ENCODE assay signal across 9 cellular contexts in genomic region chrX:20382518-20383291, GRCh38.
A peak's percentile ranks its signal among the peaks of the same experiment; 100 is the strongest.
DNase-seq lines count a peak whose midpoint lies in the region; ATAC-seq lines count a peak whose summit lies in the region.
"Had no signal": no experiment of that assay in that cellular context is flagged by ENCODE, and none has a peak within 500 bp of the region (broad histone marks: within the 10 kb centered on the region; RNA-seq: fewer than 3 reads in every experiment).

No MANE protein-coding gene starts in this region.

- in situ Hi-C loops in ACHN (cut with HindIII; ENCODE audit: low pct_ligation_motif_present, low pct_unique_long_range_greater_than_20kb, low sequenced_read_pairs): no loop called here

- no peaks in the 10 kb centered on the region for H3K9me3 ChIP-seq in SJCRH30 (replicated peaks)

- H3K36me3 ChIP-seq in SJCRH30: no peaks in the 10 kb centered on the region

- no peaks in the 10 kb centered on the region for H3K27me3 ChIP-seq in SJCRH30

- DNase-seq in SJCRH30 (peak; percentile 35 to 66), kidney tubule cell (ENCODE audit: low spot score) (peak; percentile 32), mesenteric fat pad (ENCODE audit: low spot score) (no peak), NCI-H2081 treated with DMSO at 0.1 percent for 48 hours (lab: John Stamatoyannopoulos, UW) (no peak), GM19240 (ENCODE audit: insufficient read length, low spot score) (no peak), ACHN (no peak)

- ATAC-seq in GM18498 (IDR thresholded peaks at IDR 0.05; ENCODE audit: unreplicated experiment) (peak; percentile 68), HG02571 (IDR thresholded peaks at IDR 0.05; ENCODE audit: unreplicated experiment) (peak; percentile 50)
- ATAC-seq: HCT116 had no signal

- H3K4me3 ChIP-seq in SJCRH30: no peak overlapping the region

- peaks cover 19% of the 10 kb centered on the region for H3K4me1 ChIP-seq in SJCRH30

- peak overlapping the region; percentile 64 for H3K27ac ChIP-seq in SJCRH30

Comparison
In these comparisons a context has a peak if more than half of its experiments do, and no peak if none do; other contexts are left out.
1. DNase-seq: peak in SJCRH30 (2 of 2) and kidney tubule cell (single experiment); none in mesenteric fat pad (single experiment), NCI-H2081 treated with DMSO at 0.1 percent for 48 hours (single experiment), GM19240 (single experiment) and ACHN (single experiment).